8 cellular contexts compared by ENCODE assay signal in the genomic region with DNA sequence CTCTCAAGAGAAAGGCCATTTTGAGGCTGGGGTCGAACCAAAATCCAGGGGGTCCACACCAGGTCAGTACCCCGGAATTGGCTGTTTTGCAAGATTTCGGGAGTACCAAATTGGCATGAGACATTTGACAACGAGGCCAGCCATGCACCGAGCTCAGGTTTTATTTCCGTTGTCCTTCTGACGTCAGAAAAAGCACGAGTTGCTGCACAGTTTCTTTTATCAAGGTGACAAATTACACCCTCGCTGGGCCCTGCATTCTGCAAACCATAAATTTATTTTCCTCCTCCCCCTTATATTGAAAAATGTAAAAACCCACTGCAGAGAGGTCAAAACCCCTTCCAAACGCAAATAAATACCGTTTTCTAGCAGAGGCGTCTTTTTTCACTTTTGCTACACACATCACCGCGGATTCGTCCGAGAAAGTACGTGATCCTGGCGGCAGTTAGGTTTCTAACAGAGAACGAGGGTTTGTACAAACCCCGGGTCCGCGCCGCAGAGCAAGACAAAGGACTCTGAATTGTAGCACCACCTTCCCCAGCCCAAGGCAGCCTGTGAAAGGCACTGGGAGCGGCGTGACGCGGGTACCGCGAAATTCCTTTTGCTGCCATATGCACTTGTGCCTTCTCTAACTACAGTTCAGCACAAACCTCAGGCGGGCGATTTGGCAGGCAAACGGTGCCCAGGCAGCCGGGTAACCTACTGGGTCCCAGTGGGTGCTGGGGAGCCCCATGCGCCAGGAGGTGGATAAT. TPM values are rescaled to one million over a fixed set of nuclear protein-coding genes. Genes with fewer than 3 reads are reported as not detected.
DNase-seq lines count a peak whose midpoint lies in the region; ATAC-seq and TF ChIP-seq lines count a peak whose summit lies in the region.

No MANE protein-coding gene starts in this region.

- H3K27me3 ChIP-seq in HUES6 (ENCODE audit: control insufficient read depth, insufficient read depth, low read length) (no peaks in the 10 kb centered on the region), SU-DHL-6 (ENCODE audit: low read length) (no peaks in the 10 kb centered on the region), ascending aorta (no peaks in the 10 kb centered on the region)

- H3K79me2 ChIP-seq in SU-DHL-6 (ENCODE audit: insufficient read depth, low read length): peaks cover 65% of the 10 kb centered on the region

- H3K4me2 ChIP-seq in SU-DHL-6 (ENCODE audit: low read depth, low read length, poor library complexity, severe bottlenecking): peak overlapping the region; percentile 95

- intact Hi-C loops in ascending aorta (cut with DNase I): loop anchor here (5.0 kb wide), 3 partner anchors 45 to 275 kb away; a partner anchor contains a TSS

- TF ChIP-seq CTCF in SU-DHL-6 (IDR thresholded peaks at IDR 0.05; ENCODE audit: insufficient read depth, low read length, poor library complexity, severe bottlenecking) (no peak), ascending aorta (IDR thresholded peaks at IDR 0.05) (no peak), retinal pigment epithelial cell (conservative IDR thresholded peaks at IDR 0.05; ENCODE audit: low read depth, low read length) (no peak)

- H4K20me1 ChIP-seq in SU-DHL-6 (ENCODE audit: low read depth, low read length): peaks cover 40% of the 10 kb centered on the region

- H3K9ac ChIP-seq in HUES6 (ENCODE audit: low read length): peak overlapping the region; percentile 94
- peak overlapping the region; percentile 94 for H3K9ac ChIP-seq in SU-DHL-6 (ENCODE audit: low read length)

- H3K9me3 ChIP-seq in HUES6 (ENCODE audit: control insufficient read depth, insufficient read depth, low read depth, low read length) (no peaks in the 10 kb centered on the region), SU-DHL-6 (ENCODE audit: insufficient read depth, low read length) (no peaks in the 10 kb centered on the region), ascending aorta (no peaks in the 10 kb centered on the region)

- H3K4me1 ChIP-seq in HUES6 (ENCODE audit: control insufficient read depth, insufficient read depth, low read length): peaks cover 50% of the 10 kb centered on the region
- H3K4me1 ChIP-seq in ascending aorta: peaks cover 0 to 23% of the 10 kb centered on the region in 2 donors

- H3K4me3 ChIP-seq in HUES6 (ENCODE audit: low read depth, low read length) (peak overlapping the region; percentile 86), SU-DHL-6 (ENCODE audit: insufficient read depth, low read length, poor library complexity, severe bottlenecking) (peak overlapping the region; percentile 66), ascending aorta (peak overlapping the region; percentile 65 to 77), retinal pigment epithelial cell (ENCODE audit: low read length) (peak overlapping the region; percentile 93)

- ATAC-seq in GM19397 (IDR thresholded peaks at IDR 0.05; ENCODE audit: unreplicated experiment) (no peak), GM21360 (IDR thresholded peaks at IDR 0.05; ENCODE audit: unreplicated experiment) (no peak)

- peak; percentile 48 for DNase-seq in CD1c-positive myeloid dendritic cell (ENCODE audit: extremely low spot score)
- peak in 1 of 2 donors; percentile 81 for DNase-seq in ascending aorta (ENCODE audit: low spot score in 2 of 2)
- peak in 37 of 51 donors; percentile 7 to 79 (median 34) for DNase-seq in hypothalamus (lab: John Stamatoyannopoulos, UW)
- peak; percentile 64 for DNase-seq in retinal pigment epithelial cell (ENCODE audit: low read depth)

- H3K36me3 ChIP-seq in HUES6 (ENCODE audit: control insufficient read depth, insufficient read depth, low read length): no peaks in the 10 kb centered on the region
- peaks cover 3% of the 10 kb centered on the region; the same call in 1 of the 2 replicates for H3K36me3 ChIP-seq in SU-DHL-6 (ENCODE audit: low read length)
- H3K36me3 ChIP-seq in ascending aorta: no peaks in the 10 kb centered on the region

- H2AFZ ChIP-seq in SU-DHL-6 (ENCODE audit: low read depth, low read length, severe bottlenecking): no peak overlapping the region

- H3F3A ChIP-seq in SU-DHL-6 (ENCODE audit: insufficient read depth): peaks cover 18% of the 10 kb centered on the region

- no peaks in the 10 kb centered on the region for H3K9me2 ChIP-seq in SU-DHL-6 (replicated peaks; ENCODE audit: insufficient read depth, low read length)

- peak overlapping the region; percentile 98 for H3K27ac ChIP-seq in HUES6 (ENCODE audit: low read depth, low read length)
- peak overlapping the region; percentile 81 for H3K27ac ChIP-seq in SU-DHL-6 (ENCODE audit: low read depth, low read length)
- peak overlapping the region; percentile 78 to 86 for H3K27ac ChIP-seq in ascending aorta

RNA-seq across cellular contexts. Expression of a gene that starts 1.8 kb away (rescaled TPM):
- 12.8 TPM for total RNA-seq in ascending aorta
